In genomic region chr13:73932091-73932490, GRCh38 we compare ENCODE assay signal across 22 cellular contexts.
A peak's percentile ranks its signal among the peaks of the same experiment; 100 is the strongest.
DNase-seq lines count a peak whose midpoint lies in the region; ATAC-seq and TF ChIP-seq lines count a peak whose summit lies in the region.
"Had no signal": no experiment of that assay in that cellular context is flagged by ENCODE, and none has a peak within 500 bp of the region (broad histone marks: within the 10 kb centered on the region; RNA-seq: fewer than 3 reads in every experiment).

No MANE protein-coding gene starts in this region.

- peaks cover 68% of the 10 kb centered on the region for H3K4me1 Mint-ChIP-seq in activated naive CD4-positive, alpha-beta T cell treated with anti-CD3 and anti-CD28 coated beads, Interleukin-2, amount 50 U/mL, for 24 hours
- H3K4me1 Mint-ChIP-seq in activated naive CD4-positive, alpha-beta T cell treated with anti-CD3 and anti-CD28 coated beads, Interleukin-2, amount 10 ng/mL, durations not matched to agents 7 days and 5 days: peaks cover 23% of the 10 kb centered on the region
- peaks cover 42% of the 10 kb centered on the region for H3K4me1 Mint-ChIP-seq in T-helper 17 cell

- DNase-seq in activated naive CD4-positive, alpha-beta T cell treated with anti-CD3 and anti-CD28 coated beads, Interleukin-2, amount 10 ng/mL, durations not matched to agents 7 days and 5 days: no peak
- no peak for DNase-seq in T-helper 17 cell
- DNase-seq in foreskin keratinocyte: no peak
- DNase-seq in RWPE1 (ENCODE audit: low spot score): no peak
- DNase-seq in 8988T: no peak
- DNase-seq in NOMO-1 treated with DMSO at 0.1 percent for 48 hours (lab: John Stamatoyannopoulos, UW; ENCODE audit: unreplicated experiment): no peak
- DNase-seq: activated effector memory CD4-positive, alpha-beta T cell treated with Interleukin-2 at 50 U/mL for 16 hours; CD4-positive, alpha-beta T cell; cerebellar nuclear complex; effector CD4-positive, alpha-beta T cell; GF-D8; Kasumi-1; mesendoderm; naive thymus-derived CD8-positive, alpha-beta T cell; NCI-H1048; NCI-H187 treated with DMSO at 0.1 percent for 48 hours; NCI-H774 had no signal

- H3K36me3 Mint-ChIP-seq in activated naive CD4-positive, alpha-beta T cell treated with anti-CD3 and anti-CD28 coated beads, Interleukin-2, amount 50 U/mL, for 24 hours: peaks cover 24% of the 10 kb centered on the region
- peaks cover 21% of the 10 kb centered on the region for H3K36me3 Mint-ChIP-seq in activated naive CD4-positive, alpha-beta T cell treated with anti-CD3 and anti-CD28 coated beads, Interleukin-2, amount 10 ng/mL, durations not matched to agents 7 days and 5 days
- H3K36me3 Mint-ChIP-seq in T-helper 17 cell (ENCODE audit: low read depth): peaks cover 4% of the 10 kb centered on the region

- H3K9me3 ChIP-seq in T-helper 17 cell (ENCODE audit: control insufficient read depth, low read length, poor library complexity, severe bottlenecking): no peaks in the 10 kb centered on the region
- H3K9me3 ChIP-seq: ascending aorta, esophagus muscularis mucosa had no signal

- H3K27me3 Mint-ChIP-seq in activated naive CD4-positive, alpha-beta T cell treated with anti-CD3 and anti-CD28 coated beads, Interleukin-2, amount 50 U/mL, for 24 hours: no peaks in the 10 kb centered on the region
- H3K27me3 Mint-ChIP-seq in activated naive CD4-positive, alpha-beta T cell treated with anti-CD3 and anti-CD28 coated beads, Interleukin-2, amount 10 ng/mL, durations not matched to agents 7 days and 5 days: no peaks in the 10 kb centered on the region
- no peaks in the 10 kb centered on the region for H3K27me3 Mint-ChIP-seq in T-helper 17 cell
- H3K27me3 Mint-ChIP-seq: CD4-positive, alpha-beta T cell; naive thymus-derived CD8-positive, alpha-beta T cell; progenitor cell of endocrine pancreas; stimulated activated memory B cell treated with anti-CD40 and anti-IgM and Interleukin-4, amounts not matched to agents 10 μg/mL and 1 μg/mL and 100 μg/mL, for 72 hours had no signal

- peaks cover 18% of the 10 kb centered on the region for H3K4me1 ChIP-seq in foreskin keratinocyte
- H3K4me1 ChIP-seq: ascending aorta had no signal

- CTCF ChIA-PET in activated naive CD4-positive, alpha-beta T cell treated with anti-CD3 and anti-CD28 coated beads, Interleukin-2, amount 10 ng/mL, durations not matched to agents 7 days and 5 days (lab: Charles Lee): no interaction called here
- CTCF ChIA-PET in RWPE1 (lab: Yijun Ruan, JAX): no interaction called here

- no peak overlapping the region for H3K27ac ChIP-seq in foreskin keratinocyte
- H3K27ac ChIP-seq in RWPE1: no peak overlapping the region
- H3K27ac ChIP-seq: ascending aorta, esophagus muscularis mucosa had no signal

- H3K4me3 Mint-ChIP-seq in activated naive CD4-positive, alpha-beta T cell treated with anti-CD3 and anti-CD28 coated beads, Interleukin-2, amount 50 U/mL, for 24 hours: peak overlapping the region; percentile 45
- H3K4me3 Mint-ChIP-seq in activated naive CD4-positive, alpha-beta T cell treated with anti-CD3 and anti-CD28 coated beads, Interleukin-2, amount 10 ng/mL, durations not matched to agents 7 days and 5 days: no peak overlapping the region
- no peak overlapping the region for H3K4me3 Mint-ChIP-seq in T-helper 17 cell
- H3K4me3 Mint-ChIP-seq: CD4-positive, alpha-beta T cell; stimulated activated memory B cell treated with anti-CD40 and anti-IgM and Interleukin-4, amounts not matched to agents 10 μg/mL and 1 μg/mL and 100 μg/mL, for 72 hours had no signal

- POLR2A ChIA-PET in RWPE1 (lab: Yijun Ruan, JAX; ENCODE audit: low non-redundant PET): no interaction called here

- ATAC-seq in T-helper 17 cell (no peak), foreskin keratinocyte (peak; percentile 53)
- ATAC-seq: stimulated activated memory B cell treated with anti-CD40 and anti-IgM and Interleukin-4, amounts not matched to agents 10 μg/mL and 1 μg/mL and 100 μg/mL, for 72 hours had no signal

- no peaks in the 10 kb centered on the region for H3K9me3 Mint-ChIP-seq in activated naive CD4-positive, alpha-beta T cell treated with anti-CD3 and anti-CD28 coated beads, Interleukin-2, amount 50 U/mL, for 24 hours
- H3K9me3 Mint-ChIP-seq in activated naive CD4-positive, alpha-beta T cell treated with anti-CD3 and anti-CD28 coated beads, Interleukin-2, amount 10 ng/mL, durations not matched to agents 7 days and 5 days: no peaks in the 10 kb centered on the region
- H3K9me3 Mint-ChIP-seq: CD4-positive, alpha-beta T cell; naive thymus-derived CD8-positive, alpha-beta T cell; stimulated activated memory B cell treated with anti-CD40 and anti-IgM and Interleukin-4, amounts not matched to agents 10 μg/mL and 1 μg/mL and 100 μg/mL, for 72 hours had no signal

- peak overlapping the region; percentile 81 for H3K27ac Mint-ChIP-seq in activated naive CD4-positive, alpha-beta T cell treated with anti-CD3 and anti-CD28 coated beads, Interleukin-2, amount 50 U/mL, for 24 hours
- no peak overlapping the region for H3K27ac Mint-ChIP-seq in activated naive CD4-positive, alpha-beta T cell treated with anti-CD3 and anti-CD28 coated beads, Interleukin-2, amount 10 ng/mL, durations not matched to agents 7 days and 5 days
- peak overlapping the region; percentile 27 for H3K27ac Mint-ChIP-seq in T-helper 17 cell
- H3K27ac Mint-ChIP-seq: progenitor cell of endocrine pancreas; stimulated activated memory B cell treated with anti-CD40 and anti-IgM and Interleukin-4, amounts not matched to agents 10 μg/mL and 1 μg/mL and 100 μg/mL, for 72 hours had no signal

- no peaks in the 10 kb centered on the region for H3K27me3 ChIP-seq in foreskin keratinocyte
- H3K27me3 ChIP-seq: ascending aorta, esophagus muscularis mucosa had no signal

- TF ChIP-seq CTCF in foreskin keratinocyte (conservative IDR thresholded peaks at IDR 0.05) (no peak), RWPE1 (conservative IDR thresholded peaks at IDR 0.05; ENCODE audit: low read depth) (no peak)
